16 cellular contexts compared by ENCODE assay signal in genomic region chr19:47658431-47659383, GRCh38. TPM values are rescaled to one million over a fixed set of nuclear protein-coding genes. Genes with fewer than 3 reads are reported as not detected.
A peak's percentile ranks its signal among the peaks of the same experiment; 100 is the strongest.
DNase-seq lines count a peak whose midpoint lies in the region; ATAC-seq, FAIRE-seq and TF ChIP-seq lines count a peak whose summit lies in the region.
"Had no signal": no experiment of that assay in that cellular context is flagged by ENCODE, and none has a peak within 500 bp of the region (broad histone marks: within the 10 kb centered on the region; RNA-seq: fewer than 3 reads in every experiment).

No MANE protein-coding gene starts in this region.

- H3K36me3 ChIP-seq in SJSA1, result peaks cover 14% of the 10 kb centered on the region; the same call in 1 of the 2 replicates
- peaks cover 5% of the 10 kb centered on the region for H3K36me3 ChIP-seq in effector memory CD4-positive, alpha-beta T cell (ENCODE audit: control insufficient read depth, insufficient read depth, low read length)
- H3K36me3 ChIP-seq: neutrophil had no signal

- H3K4me1 Mint-ChIP-seq in nephron progenitor cell, result peaks cover 25% of the 10 kb centered on the region

- peak; percentile 83 for FAIRE-seq in A549 (lab: Jason Lieb, UNC)

- peaks cover 23% of the 10 kb centered on the region for H3K4me1 ChIP-seq in A549
- H3K4me1 ChIP-seq in SJSA1 (replicated peaks), result peaks cover 64% of the 10 kb centered on the region
- no peaks in the 10 kb centered on the region for H3K4me1 ChIP-seq in effector memory CD4-positive, alpha-beta T cell (ENCODE audit: control insufficient read depth, insufficient read depth, low read length, poor library complexity, severe bottlenecking)

- TF ChIP-seq EP300 in A549 (IDR thresholded peaks at IDR 0.05), result no peak

- no peak overlapping the region for H3K4me2 ChIP-seq in A549

- no peaks in the 10 kb centered on the region for H3K27me3 ChIP-seq in SJSA1 (replicated peaks)
- H3K27me3 ChIP-seq in effector memory CD4-positive, alpha-beta T cell (replicated peaks; ENCODE audit: control insufficient read depth, insufficient read depth, low read length, poor library complexity, severe bottlenecking), result no peaks in the 10 kb centered on the region
- H3K27me3 ChIP-seq: foreskin keratinocyte, neutrophil had no signal

- POLR2A ChIA-PET in A549 (lab: Yijun Ruan, JAX), result no interaction called here

- H3K9me3 ChIP-seq in A549, result no peaks in the 10 kb centered on the region
- no peaks in the 10 kb centered on the region for H3K9me3 ChIP-seq in SJSA1 (replicated peaks)
- H3K9me3 ChIP-seq in effector memory CD4-positive, alpha-beta T cell (ENCODE audit: control insufficient read depth, low read length), result no peaks in the 10 kb centered on the region
- H3K9me3 ChIP-seq: neutrophil had no signal

- H3K4me3 ChIP-seq in A549, result no peak overlapping the region
- no peak overlapping the region for H3K4me3 ChIP-seq in SJSA1
- H3K4me3 ChIP-seq in fibroblast of mammary gland (ENCODE audit: control insufficient read depth, low read depth, low read length), result no peak overlapping the region
- H3K4me3 ChIP-seq in effector memory CD4-positive, alpha-beta T cell (ENCODE audit: insufficient read depth, low read depth, low read length, poor library complexity, severe bottlenecking), result no peak overlapping the region

- no peak for TF ChIP-seq RAD21 in A549 (conservative IDR thresholded peaks at IDR 0.05 in 1 of 2, IDR thresholded peaks at IDR 0.05 in 1 of 2)

- no peak for TF ChIP-seq CTCF in A549 (IDR thresholded peaks at IDR 0.05)
- TF ChIP-seq CTCF in fibroblast of mammary gland (conservative IDR thresholded peaks at IDR 0.05; ENCODE audit: control insufficient read depth, insufficient read depth, low read depth, low read length), result no peak
- TF ChIP-seq CTCF in nephron progenitor cell (IDR thresholded peaks at IDR 0.05), result no peak

- no peak overlapping the region for H3K4me3 Mint-ChIP-seq in nephron progenitor cell
- H3K4me3 Mint-ChIP-seq: activated CD4-positive, alpha-beta memory T cell treated with anti-CD3 and anti-CD28 coated beads for 36 hours; T-helper 1 cell treated with Interleukin-12 subunit alpha and Interleukin-12 subunit beta and Interleukin-4 antibody, amounts not matched to agents 30 μg/mL and 1 μg/mL, for 36 hours had no signal

- 92% methylated on average over 24 of the region's 24 CpGs for WGBS in A549 (ENCODE audit: missing lambda C conversion rate)

- no peaks in the 10 kb centered on the region for H3K9me3 Mint-ChIP-seq in nephron progenitor cell
- H3K9me3 Mint-ChIP-seq: activated CD4-positive, alpha-beta memory T cell treated with anti-CD3 and anti-CD28 coated beads for 36 hours; T-helper 1 cell treated with Interleukin-12 subunit alpha and Interleukin-12 subunit beta and Interleukin-4 antibody, amounts not matched to agents 30 μg/mL and 1 μg/mL, for 36 hours had no signal

- peak overlapping the region; percentile 88 for H3K27ac Mint-ChIP-seq in nephron progenitor cell
- H3K27ac Mint-ChIP-seq: activated CD4-positive, alpha-beta memory T cell treated with anti-CD3 and anti-CD28 coated beads for 36 hours; T-helper 1 cell treated with Interleukin-12 subunit alpha and Interleukin-12 subunit beta and Interleukin-4 antibody, amounts not matched to agents 30 μg/mL and 1 μg/mL, for 36 hours had no signal

- CTCF ChIA-PET in A549 (lab: Yijun Ruan, JAX), result interaction anchor here (0.6 to 2.0 kb wide), 9 partner anchors 20 to 197 kb away, joined by 3 to 7 read pairs (median 4); partner anchors contain the start of gene NAPA

- H3K36me3 Mint-ChIP-seq in nephron progenitor cell (ENCODE audit: low read depth), result peaks cover 58% of the 10 kb centered on the region
- H3K36me3 Mint-ChIP-seq: activated CD4-positive, alpha-beta memory T cell treated with anti-CD3 and anti-CD28 coated beads for 36 hours had no signal

- no peak for TF ChIP-seq POLR2A in A549 (IDR thresholded peaks at IDR 0.05; ENCODE audit: low read length)

- H3K27me3 Mint-ChIP-seq in nephron progenitor cell (ENCODE audit: low read depth, poor library complexity), result no peaks in the 10 kb centered on the region
- H3K27me3 Mint-ChIP-seq: activated CD4-positive, alpha-beta memory T cell treated with anti-CD3 and anti-CD28 coated beads for 36 hours had no signal

- H3K27ac ChIP-seq in A549 (no peak overlapping the region), SJSA1 (peak overlapping the region; percentile 90)
- no peak overlapping the region for H3K27ac ChIP-seq in effector memory CD4-positive, alpha-beta T cell (ENCODE audit: insufficient read depth, low read length, poor library complexity, severe bottlenecking)
- H3K27ac ChIP-seq: foreskin keratinocyte, neutrophil had no signal

- no peak for ATAC-seq in A549
- ATAC-seq in HG03565 (IDR thresholded peaks at IDR 0.05; ENCODE audit: unreplicated experiment), result no peak
- ATAC-seq: foreskin keratinocyte had no signal

- no peak for DNase-seq in A549 (ENCODE audit: low read depth in 1 of 2, low spot score in 1 of 2)
- peak; percentile 66 to 75 for DNase-seq in SJSA1 (ENCODE audit: low read depth in 1 of 2, low spot score in 2 of 2)
- peak; percentile 47 for DNase-seq in fibroblast of mammary gland (ENCODE audit: low read depth)
- no peak for DNase-seq in nephron progenitor cell
- no peak for DNase-seq in NCI-H128 (lab: John Stamatoyannopoulos, UW; ENCODE audit: unreplicated experiment)
- DNase-seq in effector memory CD4-positive, alpha-beta T cell, result no peak
- DNase-seq in D341Med (ENCODE audit: low spot score), result no peak
- DNase-seq: activated CD4-positive, alpha-beta memory T cell treated with anti-CD3 and anti-CD28 coated beads for 36 hours; activated gamma-delta T cell; foreskin keratinocyte; kidney glomerular epithelial cell; NCI-H2171; stimulated activated CD8-positive, alpha-beta memory T cell treated with anti-CD3 and anti-CD28 coated beads, Interleukin-4, amount 100 ng/mL, for 48 hours had no signal

TF ChIP-seq in A549, 52 proteins besides CTCF, POLR2A, EP300 and RAD21:
- no peak for TF ChIP-seq E2F6 (IDR thresholded peaks at IDR 0.05; ENCODE audit: borderline replicate concordance, low read depth)
- TF ChIP-seq FOSL2 (IDR thresholded peaks at IDR 0.05), result no peak
- no peak for TF ChIP-seq FOSL2 (CRISPR knock-in tag; IDR thresholded peaks at IDR 0.05)
- TF ChIP-seq TFCP2L1 (CRISPR knock-in tag; IDR thresholded peaks at IDR 0.05), result no peak
- no peak for TF ChIP-seq HMGXB4 (CRISPR knock-in tag; IDR thresholded peaks at IDR 0.05; ENCODE audit: borderline replicate concordance)
- no peak for TF ChIP-seq HOXB5 (CRISPR knock-in tag; IDR thresholded peaks at IDR 0.05)
- no peak for TF ChIP-seq FOSB (CRISPR knock-in tag; IDR thresholded peaks at IDR 0.05)
- no peak for TF ChIP-seq BHLHE40 (IDR thresholded peaks at IDR 0.05; ENCODE audit: low read depth, low read length)
- no peak for TF ChIP-seq HDAC2 (IDR thresholded peaks at IDR 0.05)
- no peak for TF ChIP-seq ELK1 (IDR thresholded peaks at IDR 0.05; ENCODE audit: low read depth, low read length)
- no peak for TF ChIP-seq JUN (IDR thresholded peaks at IDR 0.05)
- TF ChIP-seq RFX5 (IDR thresholded peaks at IDR 0.05), result no peak
- no peak for TF ChIP-seq ZFP36 (IDR thresholded peaks at IDR 0.05; ENCODE audit: borderline replicate concordance, partially characterized antibody)
- TF ChIP-seq HOXA7 (CRISPR knock-in tag; IDR thresholded peaks at IDR 0.05), result no peak
- no peak for TF ChIP-seq CBX8 (IDR thresholded peaks at IDR 0.05)

RNA-seq across cellular contexts. Expression of gene BICRA, which starts 49.8 kb away (rescaled TPM):
- polyA plus RNA-seq in A549 (2011; rRNA removed), result 0.83 and 1.1 TPM in 2 replicates
- 2.2 and 3.6 TPM in 2 replicates for polyA plus RNA-seq in A549 (2012; cell fraction: cytosol; rRNA removed)
- 13.2 and 16.4 TPM in 2 replicates for polyA plus RNA-seq in A549 (2012; cell fraction: nucleus; rRNA removed)
- 12.4 to 14.6 TPM (median 12.4 TPM) in 3 replicates for polyA plus RNA-seq in A549 (2017; fragmentation: RNase III; extraction: RNeasy Plus Mini Kit Qiagen cat#74134 plus additional on column Dnase treatment)
- polyA minus RNA-seq in A549 (2011; rRNA and poly(A)+ RNA removed), result 5.8 and 9.0 TPM in 2 replicates
- 0.66 and 3.5 TPM in 2 replicates for total RNA-seq in SJSA1 (2014; rRNA removed; shearing (Covaris generic))

RNA-seq across cellular contexts. Expression of gene EHD2, which starts 54.5 kb away (rescaled TPM):
- polyA plus RNA-seq in A549 (2011; rRNA removed) (32.3 and 36.9 TPM in 2 replicates), A549 (2017; fragmentation: RNase III; extraction: RNeasy Plus Mini Kit Qiagen cat#74134 plus additional on column Dnase treatment) (93.8 to 112 TPM (median 105 TPM) in 3 replicates)
- 44.9 and 64.2 TPM in 2 replicates for polyA plus RNA-seq in A549 (2012; cell fraction: cytosol; rRNA removed)
- 81.9 and 84.0 TPM in 2 replicates for polyA plus RNA-seq in A549 (2012; cell fraction: nucleus; rRNA removed)
- polyA minus RNA-seq in A549 (2011; rRNA and poly(A)+ RNA removed), result 31.1 and 39.1 TPM in 2 replicates
- total RNA-seq in SJSA1 (2014; rRNA removed; shearing (Covaris generic)), result 25.7 and 35.9 TPM in 2 replicates

Comparison
In these comparisons a context has a peak if more than half of its experiments do, and no peak if none do; other contexts are left out.
1. DNase-seq: peak in SJSA1 (2 of 2) and fibroblast of mammary gland (single experiment); none in A549 (0 of 2), nephron progenitor cell (single experiment), NCI-H128 (single experiment), effector memory CD4-positive, alpha-beta T cell (0 of 3) and D341Med (single experiment).